7 cellular contexts compared by ENCODE assay signal in genomic region chr4:155972098-155972497, GRCh38. TPM values are rescaled to one million over a fixed set of nuclear protein-coding genes. Genes with fewer than 3 reads are reported as not detected.
A peak's percentile ranks its signal among the peaks of the same experiment; 100 is the strongest.
DNase-seq lines count a peak whose midpoint lies in the region; ATAC-seq, FAIRE-seq and TF ChIP-seq lines count a peak whose summit lies in the region.

No MANE protein-coding gene starts in this region.

- ATAC-seq in GM18519 (IDR thresholded peaks at IDR 0.05; ENCODE audit: low FRiP score, unreplicated experiment) (peak; percentile 51), HG02870 (IDR thresholded peaks at IDR 0.05; ENCODE audit: unreplicated experiment) (peak; percentile 52)

- DNase-seq in medulla oblongata (ENCODE audit: extremely low spot score) (peak; percentile 27), GM19239 (ENCODE audit: insufficient read length, low spot score) (no peak), GM12892 (ENCODE audit: insufficient read length) (no peak)
- no peak for DNase-seq in NK-92 treated with Interleukin-12 subunit alpha and Interleukin-12 subunit beta, amount 100 ng/mL, for 24 hours (lab: John Stamatoyannopoulos, UW)

- FAIRE-seq in GM19239 (lab: Jason Lieb, UNC) (no peak), GM12892 (lab: Jason Lieb, UNC) (no peak)

- H4K20me1 ChIP-seq in SU-DHL-6 (ENCODE audit: low read depth, low read length), result no peaks in the 10 kb centered on the region

- no peak overlapping the region for H3K4me2 ChIP-seq in SU-DHL-6 (ENCODE audit: low read depth, low read length, poor library complexity, severe bottlenecking)

- H3K27ac ChIP-seq in SU-DHL-6 (ENCODE audit: low read depth, low read length), result no peak overlapping the region

- no peaks in the 10 kb centered on the region for H3F3A ChIP-seq in SU-DHL-6 (ENCODE audit: insufficient read depth)

- H2AFZ ChIP-seq in SU-DHL-6 (ENCODE audit: low read depth, low read length, severe bottlenecking), result no peak overlapping the region

- TF ChIP-seq POLR2A in GM12892 (IDR thresholded peaks at IDR 0.05; ENCODE audit: low read depth, low read length), result no peak

- no peaks in the 10 kb centered on the region for H3K27me3 ChIP-seq in SU-DHL-6 (ENCODE audit: low read length)

- no peaks in the 10 kb centered on the region for H3K36me3 ChIP-seq in SU-DHL-6 (ENCODE audit: low read length)

- H3K9me2 ChIP-seq in SU-DHL-6 (replicated peaks; ENCODE audit: insufficient read depth, low read length), result no peaks in the 10 kb centered on the region

- no peaks in the 10 kb centered on the region for H3K9me3 ChIP-seq in SU-DHL-6 (ENCODE audit: insufficient read depth, low read length)

- H3K79me2 ChIP-seq in SU-DHL-6 (ENCODE audit: insufficient read depth, low read length), result no peaks in the 10 kb centered on the region

- H3K4me3 ChIP-seq in SU-DHL-6 (ENCODE audit: insufficient read depth, low read length, poor library complexity, severe bottlenecking), result no peak overlapping the region

- no peak overlapping the region for H3K9ac ChIP-seq in SU-DHL-6 (ENCODE audit: low read length)

- peak; percentile 12 for TF ChIP-seq CTCF in SU-DHL-6 (IDR thresholded peaks at IDR 0.05; ENCODE audit: insufficient read depth, low read length, poor library complexity, severe bottlenecking)

RNA-seq across cellular contexts. Expression of gene CTSO, which starts 18.4 kb away (rescaled TPM):
- 7.2 TPM for polyA plus RNA-seq in GM12892 (2012; ENCODE audit: missing spikeins)
